In the genomic region with DNA sequence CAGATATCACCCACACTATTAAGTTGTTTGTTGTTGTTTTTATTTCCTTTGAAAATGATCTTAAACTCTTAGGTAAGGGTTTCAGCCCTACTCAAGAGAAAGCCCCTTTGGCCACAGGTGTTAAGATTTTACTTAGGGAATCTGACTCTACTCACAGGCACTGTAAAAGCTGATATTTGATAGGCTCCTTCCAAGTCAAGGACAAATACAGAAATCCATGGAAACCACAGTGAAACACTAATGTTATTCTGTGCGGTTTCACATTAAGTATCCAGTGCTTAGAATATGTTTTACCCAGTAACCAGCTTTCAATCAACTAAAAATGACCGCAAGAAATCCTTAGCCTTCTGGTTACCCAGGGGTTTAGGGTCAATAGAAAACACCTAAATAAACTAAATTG, we compare ENCODE assay signal across 32 cellular contexts. TPM values are rescaled to one million over a fixed set of nuclear protein-coding genes. Genes with fewer than 3 reads are reported as not detected.
"Had no signal": no experiment of that assay in that cellular context is flagged by ENCODE, and none has a peak within 500 bp of the region (broad histone marks: within the 10 kb centered on the region; RNA-seq: fewer than 3 reads in every experiment).

No MANE protein-coding gene starts in this region.

- H3K36me3 Mint-ChIP-seq: activated naive CD8-positive, alpha-beta T cell; natural killer cell treated with Interleukin-12 subunit alpha and Interleukin-12 subunit beta and Interleukin-15 and Interleukin-18, amount 100 ng/mL, for 72 hours; stimulated activated memory B cell treated with anti-CD40 and anti-IgM and Interleukin-4, amounts not matched to agents 10 μg/mL and 1 μg/mL and 100 μg/mL, for 72 hours had no signal

- H3K27me3 Mint-ChIP-seq: activated naive CD8-positive, alpha-beta T cell; effector memory CD8-positive, alpha-beta T cell; natural killer cell treated with Interleukin-12 subunit alpha and Interleukin-12 subunit beta and Interleukin-15 and Interleukin-18, amount 100 ng/mL, for 72 hours; progenitor cell of endocrine pancreas; stimulated activated memory B cell treated with anti-CD40 and anti-IgM and Interleukin-4, amounts not matched to agents 10 μg/mL and 1 μg/mL and 100 μg/mL, for 72 hours; stimulated activated naive CD8-positive, alpha-beta T cell treated with anti-CD3 and anti-CD28 coated beads, Interleukin-15, amount 100 ng/mL, for 72 hours had no signal

- H3K4me3 Mint-ChIP-seq: activated naive CD8-positive, alpha-beta T cell; activated T-cell treated with anti-CD3 and anti-CD28 coated beads, Interleukin-2, amount 50 U/mL, for 72 hours; effector memory CD8-positive, alpha-beta T cell; natural killer cell treated with Interleukin-12 subunit alpha and Interleukin-12 subunit beta and Interleukin-15 and Interleukin-18, amount 100 ng/mL, for 72 hours; stimulated activated memory B cell treated with anti-CD40 and anti-IgM and Interleukin-4, amounts not matched to agents 10 μg/mL and 1 μg/mL and 100 μg/mL, for 72 hours; stimulated activated naive CD8-positive, alpha-beta T cell treated with anti-CD3 and anti-CD28 coated beads, Interleukin-15, amount 100 ng/mL, for 72 hours had no signal

- ATAC-seq: activated T-cell treated with anti-CD3 and anti-CD28 coated beads, Interleukin-2, amount 50 U/mL, for 72 hours; body of pancreas; effector memory CD8-positive, alpha-beta T cell; gastrocnemius medialis; left lobe of liver; lower lobe of right lung; natural killer cell treated with Interleukin-12 subunit alpha and Interleukin-12 subunit beta and Interleukin-15 and Interleukin-18, amount 100 ng/mL, for 72 hours; stimulated activated memory B cell treated with anti-CD40 and anti-IgM and Interleukin-4, amounts not matched to agents 10 μg/mL and 1 μg/mL and 100 μg/mL, for 72 hours; stimulated activated naive CD8-positive, alpha-beta T cell treated with anti-CD3 and anti-CD28 coated beads, Interleukin-15, amount 100 ng/mL, for 72 hours had no signal

- DNase-seq: activated CD4-positive, alpha-beta T cell treated with anti-CD3 and anti-CD28 coated beads for 4 hours; activated CD4-positive, alpha-beta T cell treated with anti-CD3 and anti-CD28 coated beads, Interleukin-2, amount 50 U/mL, for 4 hours; activated naive CD4-positive, alpha-beta T cell; activated T-cell treated with anti-CD3 and anti-CD28 coated beads for 4 hours; activated T-cell treated with anti-CD3 and anti-CD28 coated beads, Interleukin-2, amount 50 U/mL, for 72 hours; anterior cingulate cortex; body of pancreas; cortex of kidney; effector memory CD8-positive, alpha-beta T cell; erythroblast; gastrocnemius medialis; glutamatergic neuron; kidney; lower lobe of right lung; mesendoderm; ovary; retina; sigmoid colon; stimulated activated CD4-positive, alpha-beta T cell treated with anti-CD3 and anti-CD28 coated beads, Interleukin-1b, Interleukin-23, amount 100 ng/mL, for 48 hours; stimulated activated CD4-positive, alpha-beta T cell treated with anti-CD3 and anti-CD28 coated beads, Interleukin-4, amount 100 ng/mL, for 4 hours; stimulated activated CD8-positive, alpha-beta memory T cell treated with anti-CD3 and anti-CD28 coated beads, Interleukin-4, amount 100 ng/mL, for 48 hours; stimulated activated naive CD8-positive, alpha-beta T cell treated with anti-CD3 and anti-CD28 coated beads, Interleukin-15, amount 100 ng/mL, for 72 hours; T-helper 9 cell; thyroid gland; upper lobe of left lung had no signal

- FAIRE-seq: kidney, TTC549 had no signal

- H3K4me1 Mint-ChIP-seq: stimulated activated memory B cell treated with anti-CD40 and anti-IgM and Interleukin-4, amounts not matched to agents 10 μg/mL and 1 μg/mL and 100 μg/mL, for 72 hours; stimulated activated naive CD8-positive, alpha-beta T cell treated with anti-CD3 and anti-CD28 coated beads, Interleukin-15, amount 100 ng/mL, for 72 hours had no signal

- H3K27ac Mint-ChIP-seq: activated naive CD8-positive, alpha-beta T cell; activated T-cell treated with anti-CD3 and anti-CD28 coated beads, Interleukin-2, amount 50 U/mL, for 72 hours; effector memory CD8-positive, alpha-beta T cell; natural killer cell treated with Interleukin-12 subunit alpha and Interleukin-12 subunit beta and Interleukin-15 and Interleukin-18, amount 100 ng/mL, for 72 hours; stimulated activated memory B cell treated with anti-CD40 and anti-IgM and Interleukin-4, amounts not matched to agents 10 μg/mL and 1 μg/mL and 100 μg/mL, for 72 hours; stimulated activated naive CD8-positive, alpha-beta T cell treated with anti-CD3 and anti-CD28 coated beads, Interleukin-15, amount 100 ng/mL, for 72 hours had no signal

RNA-seq across cellular contexts. Expression of a gene that starts 56.1 kb away (rescaled TPM):
- total RNA-seq: mononuclear cell had no signal
